ENCODE assay signal across 21 cellular contexts in genomic region chr1:234519506-234519905, GRCh38. TPM values are rescaled to one million over a fixed set of nuclear protein-coding genes. Genes with fewer than 3 reads are reported as not detected.
A peak's percentile ranks its signal among the peaks of the same experiment; 100 is the strongest.
DNase-seq lines count a peak whose midpoint lies in the region; ATAC-seq and TF ChIP-seq lines count a peak whose summit lies in the region.
"Had no signal": no experiment of that assay in that cellular context is flagged by ENCODE, and none has a peak within 500 bp of the region (broad histone marks: within the 10 kb centered on the region; RNA-seq: fewer than 3 reads in every experiment).

No MANE protein-coding gene starts in this region.

- H3K9me3 Mint-ChIP-seq in natural killer cell treated with Interleukin-12 subunit alpha and Interleukin-12 subunit beta and Interleukin-15 and Interleukin-18, amount 100 ng/mL, for 72 hours = no peaks in the 10 kb centered on the region
- H3K9me3 Mint-ChIP-seq in natural killer cell = no peaks in the 10 kb centered on the region
- H3K9me3 Mint-ChIP-seq: activated T-helper 17 cell treated with anti-CD3 and anti-CD28 coated beads, Interleukin-2, amount 50 U/mL, for 72 hours; naive thymus-derived CD8-positive, alpha-beta T cell had no signal

- H3K4me1 Mint-ChIP-seq in natural killer cell treated with Interleukin-12 subunit alpha and Interleukin-12 subunit beta and Interleukin-15 and Interleukin-18, amount 100 ng/mL, for 72 hours (ENCODE audit: low read depth in 2 of 2) = peaks cover 0 to 4% of the 10 kb centered on the region in 2 donors
- no peaks in the 10 kb centered on the region for H3K4me1 Mint-ChIP-seq in natural killer cell

- TF ChIP-seq CTCF in natural killer cell (IDR thresholded peaks at IDR 0.05) = no peak

- no peak overlapping the region for H3K27ac Mint-ChIP-seq in natural killer cell treated with Interleukin-12 subunit alpha and Interleukin-12 subunit beta and Interleukin-15 and Interleukin-18, amount 100 ng/mL, for 72 hours
- H3K27ac Mint-ChIP-seq in natural killer cell = no peak overlapping the region
- H3K27ac Mint-ChIP-seq: activated T-helper 17 cell treated with anti-CD3 and anti-CD28 coated beads, Interleukin-2, amount 50 U/mL, for 72 hours had no signal

- DNase-seq in natural killer cell treated with Interleukin-12 subunit alpha and Interleukin-12 subunit beta and Interleukin-15 and Interleukin-18, amount 100 ng/mL, for 72 hours (ENCODE audit: low spot score) = peak; percentile 23
- no peak for DNase-seq in natural killer cell
- peak; percentile 72 for DNase-seq in NCI-H2107 treated with DMSO at 0.1 percent for 48 hours (lab: John Stamatoyannopoulos, UW; ENCODE audit: unreplicated experiment)
- peak; percentile 61 for DNase-seq in kidney glomerular epithelial cell (lab: John Stamatoyannopoulos, UW)
- no peak for DNase-seq in GM19238 (ENCODE audit: insufficient read length, low spot score)
- no peak for DNase-seq in GOT3 (lab: John Stamatoyannopoulos, UW)
- DNase-seq in activated naive CD4-positive, alpha-beta T cell treated with anti-CD3 and anti-CD28 coated beads, Interleukin-2, amount 50 U/mL, for 16 hours = no peak
- DNase-seq in NCI-H2196 (lab: John Stamatoyannopoulos, UW; ENCODE audit: unreplicated experiment) = no peak
- DNase-seq: activated CD8-positive, alpha-beta memory T cell treated with anti-CD3 and anti-CD28 coated beads for 24 hours; AML-193; amniotic stem cell; cerebellar nuclear complex; DMS79; foreskin fibroblast; H7; lower lobe of right lung; MG63; naive thymus-derived CD8-positive, alpha-beta T cell; NCI-H226; retina had no signal

- H3K36me3 Mint-ChIP-seq in natural killer cell treated with Interleukin-12 subunit alpha and Interleukin-12 subunit beta and Interleukin-15 and Interleukin-18, amount 100 ng/mL, for 72 hours = no peaks in the 10 kb centered on the region
- no peaks in the 10 kb centered on the region for H3K36me3 Mint-ChIP-seq in natural killer cell
- H3K36me3 Mint-ChIP-seq: naive thymus-derived CD8-positive, alpha-beta T cell had no signal

- H3K27me3 Mint-ChIP-seq in natural killer cell treated with Interleukin-12 subunit alpha and Interleukin-12 subunit beta and Interleukin-15 and Interleukin-18, amount 100 ng/mL, for 72 hours = peaks cover 0 to 10% of the 10 kb centered on the region in 2 donors
- peaks cover 3 to 8% of the 10 kb centered on the region in 2 donors for H3K27me3 Mint-ChIP-seq in natural killer cell (ENCODE audit: low read depth in 2 of 2)
- H3K27me3 Mint-ChIP-seq: activated T-helper 17 cell treated with anti-CD3 and anti-CD28 coated beads, Interleukin-2, amount 50 U/mL, for 72 hours had no signal

- H3K4me3 Mint-ChIP-seq in natural killer cell treated with Interleukin-12 subunit alpha and Interleukin-12 subunit beta and Interleukin-15 and Interleukin-18, amount 100 ng/mL, for 72 hours = no peak overlapping the region
- no peak overlapping the region for H3K4me3 Mint-ChIP-seq in natural killer cell
- H3K4me3 Mint-ChIP-seq: activated T-helper 17 cell treated with anti-CD3 and anti-CD28 coated beads, Interleukin-2, amount 50 U/mL, for 72 hours; naive thymus-derived CD8-positive, alpha-beta T cell had no signal

- ATAC-seq in natural killer cell treated with Interleukin-12 subunit alpha and Interleukin-12 subunit beta and Interleukin-15 and Interleukin-18, amount 100 ng/mL, for 72 hours = no peak
- ATAC-seq in natural killer cell = no peak
- ATAC-seq: activated T-helper 17 cell treated with anti-CD3 and anti-CD28 coated beads, Interleukin-2, amount 50 U/mL, for 72 hours; lower lobe of right lung; naive thymus-derived CD8-positive, alpha-beta T cell had no signal

- intact Hi-C loops in natural killer cell (cut with micrococcal nuclease) = no loop called here

RNA-seq across cellular contexts. Expression of gene TARBP1, which starts 40.5 kb away (rescaled TPM):
- total RNA-seq in natural killer cell treated with Interleukin-12 subunit alpha and Interleukin-12 subunit beta and Interleukin-15 and Interleukin-18, amount 100 ng/mL, for 72 hours = 10 to 100 TPM; 25.3 to 51.4 TPM
- total RNA-seq in natural killer cell = 10 to 100 TPM; 29.0 to 37.5 (median 32.2) TPM

Comparison
In these comparisons a context has a peak if more than half of its experiments do, and no peak if none do; other contexts are left out.
1. DNase-seq: peak in natural killer cell treated with Interleukin-12 subunit alpha and Interleukin-12 subunit beta and Interleukin-15 and Interleukin-18, amount 100 ng/mL, for 72 hours (single experiment), NCI-H2107 treated with DMSO at 0.1 percent for 48 hours (single experiment) and kidney glomerular epithelial cell (single experiment); none in natural killer cell (single experiment), GM19238 (single experiment), GOT3 (single experiment), activated naive CD4-positive, alpha-beta T cell treated with anti-CD3 and anti-CD28 coated beads, Interleukin-2, amount 50 U/mL, for 16 hours (single experiment) and NCI-H2196 (single experiment).